In the genomic region with DNA sequence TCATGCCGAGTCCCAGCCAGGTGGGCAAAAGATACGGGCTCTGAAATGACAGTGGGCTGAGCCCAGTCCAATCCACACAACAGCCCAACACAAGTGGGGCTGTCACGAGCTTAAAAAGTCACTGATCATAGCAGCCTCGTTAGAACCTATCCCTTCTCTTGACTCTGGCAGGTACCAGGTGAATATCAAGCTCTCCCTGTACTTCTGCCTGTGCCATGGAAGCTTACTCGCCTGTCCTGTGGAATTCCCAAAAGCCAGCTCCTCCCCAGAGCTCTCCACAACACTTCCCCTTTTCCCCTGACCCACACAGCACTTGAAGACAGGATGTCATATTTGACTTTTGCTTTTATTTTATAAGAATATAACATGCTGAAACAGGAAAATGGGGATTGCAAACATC, we compare ENCODE assay signal across 17 cellular contexts. TPM values are rescaled to one million over a fixed set of nuclear protein-coding genes. Genes with fewer than 3 reads are reported as not detected.
DNase-seq lines count a peak whose midpoint lies in the region; ATAC-seq and TF ChIP-seq lines count a peak whose summit lies in the region.
"Had no signal": no experiment of that assay in that cellular context is flagged by ENCODE, and none has a peak within 500 bp of the region (broad histone marks: within the 10 kb centered on the region; RNA-seq: fewer than 3 reads in every experiment).

No MANE protein-coding gene starts in this region.

- H3K36me3 ChIP-seq in heart right ventricle: peaks cover 0 to 33% (median 0%) of the 10 kb centered on the region in 9 donors

- H3K9me3 ChIP-seq in heart right ventricle (no peaks in the 10 kb centered on the region), T-helper 17 cell (ENCODE audit: control insufficient read depth, low read length, poor library complexity, severe bottlenecking) (no peaks in the 10 kb centered on the region)
- H3K9me3 ChIP-seq: A549 had no signal

- H3K4me3 Mint-ChIP-seq in T-helper 17 cell: no peak overlapping the region
- H3K4me3 Mint-ChIP-seq: CD14-positive monocyte had no signal

- DNase-seq in activated CD8-positive, alpha-beta memory T cell treated with anti-CD3 and anti-CD28 coated beads, Interleukin-2, amount 50 U/mL, for 48 hours: peak; percentile 46
- DNase-seq in activated CD8-positive, alpha-beta memory T cell treated with anti-CD3 and anti-CD28 coated beads, Interleukin-2, amount 50 U/mL, for 4 hours: no peak
- peak; percentile 68 for DNase-seq in NCI-H69 (lab: John Stamatoyannopoulos, UW)
- DNase-seq in coronary artery (ENCODE audit: low spot score): peak; percentile 26
- no peak for DNase-seq in heart right ventricle
- DNase-seq in T-helper 17 cell: no peak
- DNase-seq in NCI-H526 (lab: John Stamatoyannopoulos, UW): no peak
- DNase-seq: COR-L47; NCI-H1436; NCI-H524; NK-92 treated with Interleukin-12 subunit alpha and Interleukin-12 subunit beta, amount 100 ng/mL, for 24 hours; OCI-M1; RPMI8226; SIG-M5 had no signal

- peaks cover 2% of the 10 kb centered on the region for H3K36me3 Mint-ChIP-seq in T-helper 17 cell (ENCODE audit: low read depth)

- no peak overlapping the region for H3K27ac ChIP-seq in coronary artery
- H3K27ac ChIP-seq in heart right ventricle: no peak overlapping the region
- H3K27ac ChIP-seq: A549 had no signal

- H3K4me3 ChIP-seq in coronary artery (no peak overlapping the region), heart right ventricle (no peak overlapping the region)
- H3K4me3 ChIP-seq: A549 had no signal

- TF ChIP-seq CTCF in coronary artery (IDR thresholded peaks at IDR 0.05): no peak
- TF ChIP-seq CTCF in heart right ventricle (IDR thresholded peaks at IDR 0.05): no peak

- peaks cover 0 to 2% (median 0%) of the 10 kb centered on the region in 7 donors for H3K27me3 ChIP-seq in heart right ventricle

- WGBS in heart right ventricle, 2 donors: 78 to 83% methylated on average over 5 of the region's 5 CpGs

- no peak overlapping the region for H3K27ac Mint-ChIP-seq in T-helper 17 cell
- H3K27ac Mint-ChIP-seq: CD14-positive monocyte had no signal

- H3K4me1 Mint-ChIP-seq in T-helper 17 cell: peaks cover 8% of the 10 kb centered on the region

- intact Hi-C loops in heart right ventricle (cut with DNase I): loop anchor here (5.0 to 10.0 kb wide), 4 partner anchors 151 to 516 kb away; no protein-coding TSS in a partner anchor

- ATAC-seq in heart right ventricle (no peak), T-helper 17 cell (no peak)
- ATAC-seq: A549, HCT116 had no signal

- H3K27me3 Mint-ChIP-seq in T-helper 17 cell: no peaks in the 10 kb centered on the region

- peaks cover 7 to 64% (median 20%) of the 10 kb centered on the region in 9 donors for H3K4me1 ChIP-seq in heart right ventricle
- H3K4me1 ChIP-seq: A549 had no signal

RNA-seq across cellular contexts. Expression of gene RGS16, which starts 5.9 kb away (rescaled TPM):
- total RNA-seq in heart right ventricle (1 to 10 TPM in 9 of 10 donors, under 1 TPM in 1; 0.42 to 8.7 (median 2.1) TPM), T-helper 17 cell (10 to 100 TPM; 23.4 to 23.5 TPM)
- 1 to 10 TPM; 2.5 TPM for polyA plus RNA-seq in heart right ventricle

RNA-seq across cellular contexts. Expression of gene RNASEL, which starts 9.2 kb away (rescaled TPM):
- total RNA-seq in heart right ventricle (1 to 10 TPM; 1.5 to 4.7 (median 3.5) TPM), T-helper 17 cell (1 to 10 TPM; 4.3 to 7.4 TPM)
- polyA plus RNA-seq in heart right ventricle: 1 to 10 TPM; 1.4 to 2.2 TPM

Comparison
In these comparisons a context has a peak if more than half of its experiments do, and no peak if none do; other contexts are left out.
1. DNase-seq: peak in activated CD8-positive, alpha-beta memory T cell treated with anti-CD3 and anti-CD28 coated beads, Interleukin-2, amount 50 U/mL, for 48 hours (single experiment), NCI-H69 (single experiment) and coronary artery (single experiment); none in activated CD8-positive, alpha-beta memory T cell treated with anti-CD3 and anti-CD28 coated beads, Interleukin-2, amount 50 U/mL, for 4 hours (single experiment), heart right ventricle (0 of 2), T-helper 17 cell (0 of 3) and NCI-H526 (0 of 2).